In the genomic region with DNA sequence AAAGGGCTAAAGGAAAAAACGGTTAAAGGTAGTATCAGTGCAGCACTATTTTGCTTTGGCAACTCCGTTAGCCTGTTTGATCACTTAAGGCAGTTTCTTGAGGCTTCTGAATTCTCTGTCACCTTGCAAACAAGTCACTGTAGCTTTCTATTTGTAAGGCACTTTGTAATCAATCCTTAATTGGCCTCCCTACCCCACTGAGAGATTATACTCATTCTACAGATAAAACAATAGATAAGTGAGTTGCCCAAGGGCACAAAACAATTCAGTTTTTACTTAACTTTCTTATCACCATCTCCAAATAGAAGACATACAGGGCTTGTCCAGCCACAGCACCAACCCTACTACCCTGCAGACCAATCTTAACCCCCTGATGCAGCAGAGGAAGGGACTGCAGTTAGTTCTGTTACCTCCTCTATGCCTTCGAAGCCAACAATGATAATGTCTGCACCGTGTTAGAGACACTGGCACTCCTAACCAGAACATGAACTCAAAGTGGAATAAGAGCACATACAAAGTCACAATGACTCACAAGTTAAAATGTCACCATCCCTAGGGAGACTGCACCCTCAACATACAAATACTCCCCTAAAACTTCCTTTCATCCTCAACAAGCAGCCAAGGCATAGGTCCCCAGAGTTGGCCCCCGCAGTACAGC, we compare ENCODE assay signal across 10 cellular contexts. TPM values are rescaled to one million over a fixed set of nuclear protein-coding genes. Genes with fewer than 3 reads are reported as not detected.
DNase-seq lines count a peak whose midpoint lies in the region; ATAC-seq, FAIRE-seq and TF ChIP-seq lines count a peak whose summit lies in the region.
"Had no signal": no experiment of that assay in that cellular context is flagged by ENCODE, and none has a peak within 500 bp of the region (broad histone marks: within the 10 kb centered on the region; RNA-seq: fewer than 3 reads in every experiment).

No MANE protein-coding gene starts in this region.

- peak overlapping the region; percentile 66 for H3K4me3 ChIP-seq in cardiac muscle cell
- peak overlapping the region; percentile 34 to 74 for H3K4me3 ChIP-seq in kidney (ENCODE audit: low read length in 2 of 2)
- H3K4me3 ChIP-seq in vagina = peak overlapping the region; percentile 62 to 64

- ATAC-seq in GM21367 (IDR thresholded peaks at IDR 0.05; ENCODE audit: unreplicated experiment) (no peak), GM19351 (IDR thresholded peaks at IDR 0.05; ENCODE audit: unreplicated experiment) (no peak)

- peaks cover 52% of the 10 kb centered on the region for H3K4me1 Mint-ChIP-seq in activated naive CD8-positive, alpha-beta T cell (ENCODE audit: low read depth)

- peak overlapping the region; percentile 51 for H3K27ac Mint-ChIP-seq in activated naive CD8-positive, alpha-beta T cell

- no peaks in the 10 kb centered on the region for H3K9me3 Mint-ChIP-seq in activated naive CD8-positive, alpha-beta T cell (ENCODE audit: low read depth)

- no peak for TF ChIP-seq POLR2A in vagina (IDR thresholded peaks at IDR 0.05)

- peaks cover under 1% of the 10 kb centered on the region for H3K4me1 ChIP-seq in cardiac muscle cell (ENCODE audit: low read depth)
- H3K4me1 ChIP-seq in kidney (ENCODE audit: control insufficient read depth in 1 of 2, insufficient read depth in 1 of 2, low read depth in 1 of 2, low read length in 2 of 2) = peaks cover 0 to 7% of the 10 kb centered on the region in 2 donors
- H3K4me1 ChIP-seq in vagina = peaks cover 35% of the 10 kb centered on the region

- H3K27me3 ChIP-seq in cardiac muscle cell (no peaks in the 10 kb centered on the region), vagina (no peaks in the 10 kb centered on the region)

- peak overlapping the region; percentile 85 for H3K27ac ChIP-seq in cardiac muscle cell
- H3K27ac ChIP-seq in kidney (ENCODE audit: low read depth in 2 of 2, low read length in 2 of 2) = no peak overlapping the region
- peak overlapping the region; percentile 73 for H3K27ac ChIP-seq in vagina

- no peaks in the 10 kb centered on the region for H3K27me3 Mint-ChIP-seq in activated naive CD8-positive, alpha-beta T cell

- DNase-seq in cardiac muscle cell (ENCODE audit: low read depth in 1 of 2, low spot score in 1 of 2) (no peak), cardiac septum (ENCODE audit: low spot score) (no peak), kidney (no peak), vagina (ENCODE audit: extremely low spot score in 2 of 2) (no peak), HUDEP-2 (lab: John Stamatoyannopoulos, UW; ENCODE audit: unreplicated experiment in 76 of 76) (no peak)
- DNase-seq: activated CD4-positive, alpha-beta T cell treated with anti-CD3 and anti-CD28 coated beads, Interleukin-2, amount 50 U/mL, for 1 hour had no signal

- no peak for FAIRE-seq in kidney (lab: Jason Lieb, UNC)
- FAIRE-seq: endometrium had no signal

- no peaks in the 10 kb centered on the region for H3K36me3 Mint-ChIP-seq in activated naive CD8-positive, alpha-beta T cell

- H3K9ac ChIP-seq in kidney (ENCODE audit: low read length in 2 of 2) = no peak overlapping the region

- no peaks in the 10 kb centered on the region for H3K9me3 ChIP-seq in cardiac muscle cell (ENCODE audit: low read depth)
- H3K9me3 ChIP-seq in kidney (ENCODE audit: control insufficient read depth in 1 of 2, low read length in 2 of 2) = no peaks in the 10 kb centered on the region
- no peaks in the 10 kb centered on the region for H3K9me3 ChIP-seq in vagina

- H3K36me3 ChIP-seq in cardiac muscle cell (no peaks in the 10 kb centered on the region), kidney (ENCODE audit: control insufficient read depth in 1 of 2, insufficient read depth in 2 of 2, low read length in 2 of 2) (no peaks in the 10 kb centered on the region), vagina (no peaks in the 10 kb centered on the region)

- intact Hi-C loops in cardiac septum (cut with DNase I) = loop anchor here (2.0 kb wide), 1 partner anchor 89 kb away; a partner anchor contains a TSS
- intact Hi-C loops in kidney (cut with DNase I) = no loop called here
- intact Hi-C loops in vagina (cut with DNase I) = no loop called here

- H3K4me3 Mint-ChIP-seq in activated naive CD8-positive, alpha-beta T cell = peak overlapping the region; percentile 95

- TF ChIP-seq CTCF in cardiac muscle cell (IDR thresholded peaks at IDR 0.05; ENCODE audit: low read depth, low read length) = no peak
- TF ChIP-seq CTCF in kidney (IDR thresholded peaks at IDR 0.05; ENCODE audit: borderline replicate concordance, extremely low read depth, insufficient read depth) = no peak
- TF ChIP-seq CTCF in vagina (IDR thresholded peaks at IDR 0.05) = no peak

RNA-seq across cellular contexts. Expression of a gene that starts 1.7 kb away (rescaled TPM):
- total RNA-seq in cardiac muscle cell (55.5 and 107 TPM in 2 replicates), cardiac septum (30.2 TPM), kidney (21.0 TPM), vagina (15.5 TPM)
- polyA plus RNA-seq in cardiac muscle cell (62.5 and 84.3 TPM in 2 replicates), kidney (ENCODE audit: insufficient read depth, low read depth, low replicate concordance) (18.6 TPM)

RNA-seq across cellular contexts. Expression of a gene that starts 34.7 kb away (rescaled TPM):
- total RNA-seq in cardiac muscle cell (not detected in 2 replicates), cardiac septum (not detected), kidney (0.79 TPM), vagina (not detected)
- polyA plus RNA-seq in cardiac muscle cell (0.43 TPM in 1 of 2 replicates, not detected in the other), kidney (ENCODE audit: insufficient read depth, low read depth, low replicate concordance) (0.97 TPM)

RNA-seq across cellular contexts. Expression of a gene that starts 42.6 kb away (rescaled TPM):
- total RNA-seq in cardiac muscle cell (not detected in 2 replicates), cardiac septum (not detected), kidney (not detected), vagina (not detected)
- polyA plus RNA-seq in cardiac muscle cell (not detected in 2 replicates), kidney (ENCODE audit: insufficient read depth, low read depth, low replicate concordance) (not detected)

Comparison
In these comparisons a context has a peak if more than half of its experiments do, and no peak if none do; other contexts are left out.
1. H3K27ac ChIP-seq: peak in cardiac muscle cell (single experiment) and vagina (single experiment); none in kidney (0 of 2).
2. Peak in every context shown above with its lines, with median percentiles within 50 percentile points of each other: H3K4me3 ChIP-seq.